8 cellular contexts compared by ENCODE assay signal in genomic region chrX:44244008-44244407, GRCh38.
DNase-seq lines count a peak whose midpoint lies in the region; ATAC-seq and FAIRE-seq lines count a peak whose summit lies in the region.

No MANE protein-coding gene starts in this region.

- in situ Hi-C loops in Caki2 (cut with HindIII; ENCODE audit: low pct_unique_long_range_greater_than_20kb, low sequenced_read_pairs), result no loop called here

- FAIRE-seq in HTR-8/SVneo (lab: Jason Lieb, UNC), result no peak

- ATAC-seq in GM21825 (IDR thresholded peaks at IDR 0.05; ENCODE audit: unreplicated experiment) (no peak), GM19455 (IDR thresholded peaks at IDR 0.05; ENCODE audit: unreplicated experiment) (no peak)

- DNase-seq in Caki2 (ENCODE audit: low read depth), result peak; percentile 10
- DNase-seq in HTR-8/SVneo (ENCODE audit: insufficient read length, low spot score), result peak; percentile 2
- DNase-seq in amniotic epithelial cell (ENCODE audit: low read depth), result peak; percentile 18
- peak; percentile 51 for DNase-seq in left kidney (ENCODE audit: low read depth, low spot score)
- DNase-seq in activated CD4-positive, alpha-beta T cell treated with anti-CD3 and anti-CD28 coated beads, Interleukin-2, amount 50 U/mL, for 4 hours, result no peak
- DNase-seq in ecto neural progenitor cell (ENCODE audit: low spot score), result no peak

Comparison
In these comparisons a context has a peak if more than half of its experiments do, and no peak if none do; other contexts are left out.
1. DNase-seq: peak in Caki2 (single experiment), HTR-8/SVneo (single experiment), amniotic epithelial cell (single experiment) and left kidney (single experiment); none in activated CD4-positive, alpha-beta T cell treated with anti-CD3 and anti-CD28 coated beads, Interleukin-2, amount 50 U/mL, for 4 hours (0 of 2) and ecto neural progenitor cell (single experiment).